In genomic region chr1:210932104-210932503, GRCh38 we compare ENCODE assay signal across 29 cellular contexts.
"Had no signal": no experiment of that assay in that cellular context is flagged by ENCODE, and none has a peak within 500 bp of the region (broad histone marks: within the 10 kb centered on the region; RNA-seq: fewer than 3 reads in every experiment).

No MANE protein-coding gene starts in this region.

- H3K27me3 ChIP-seq: stomach, suprapubic skin, testis, thyroid gland, tibial artery, tibial nerve, transverse colon, upper lobe of left lung, upper lobe of right lung, uterus, vagina had no signal

- H3K4me3 ChIP-seq: stomach, suprapubic skin, testis, thoracic aorta, thyroid gland, tibial artery, tibial nerve, transverse colon, upper lobe of left lung, upper lobe of right lung, uterus, vagina had no signal

- FAIRE-seq: urothelium cell line had no signal

- ATAC-seq: stimulated activated effector memory CD8-positive, alpha-beta T cell treated with anti-CD3 and anti-CD28 coated beads, Interleukin-12 subunit alpha, Interleukin-12 subunit beta, amount 100 ng/mL, for 72 hours; stimulated activated memory B cell treated with anti-CD40 and anti-IgM and Interleukin-4, amounts not matched to agents 10 μg/mL and 1 μg/mL and 100 μg/mL, for 72 hours; stimulated activated naive B cell treated with anti-CD40 and anti-IgM and Interleukin-4, amounts not matched to agents 10 μg/mL and 1 μg/mL and 100 μg/mL, for 72 hours; stimulated activated naive CD8-positive, alpha-beta T cell treated with anti-CD3 and anti-CD28 coated beads, Interleukin-15, amount 100 ng/mL, for 72 hours; stimulated activated naive CD8-positive, alpha-beta T cell treated with anti-CD3 and anti-CD28 coated beads, Interleukin-15, Interleukin-2, amounts not matched to agents 100 U/mL and 50 U/mL, for 24 hours; upper lobe of right lung had no signal

- H3K36me3 ChIP-seq: stomach, suprapubic skin, thoracic aorta, thyroid gland, tibial artery, tibial nerve, transverse colon, upper lobe of left lung, upper lobe of right lung, uterus, vagina had no signal

- H3K4me1 ChIP-seq: stomach, suprapubic skin, testis, thyroid gland, tibial artery, tibial nerve, transverse colon, upper lobe of left lung, upper lobe of right lung, uterus, vagina had no signal

- H3K27ac Mint-ChIP-seq: stimulated activated effector memory CD8-positive, alpha-beta T cell treated with anti-CD3 and anti-CD28 coated beads, Interleukin-12 subunit alpha, Interleukin-12 subunit beta, amount 100 ng/mL, for 72 hours; stimulated activated memory B cell treated with anti-CD40 and anti-IgM and Interleukin-4, amounts not matched to agents 10 μg/mL and 1 μg/mL and 100 μg/mL, for 72 hours; stimulated activated naive B cell treated with anti-CD40 and anti-IgM and Interleukin-4, amounts not matched to agents 10 μg/mL and 1 μg/mL and 100 μg/mL, for 72 hours; stimulated activated naive CD8-positive, alpha-beta T cell treated with anti-CD3 and anti-CD28 coated beads, Interleukin-15, amount 100 ng/mL, for 72 hours; stimulated activated naive CD8-positive, alpha-beta T cell treated with anti-CD3 and anti-CD28 coated beads, Interleukin-15, Interleukin-2, amounts not matched to agents 100 ng/mL and 50 ng/mL, for 24 hours; type B pancreatic cell had no signal

- H3K27ac ChIP-seq: stomach, suprapubic skin, testis, thoracic aorta, thyroid gland, tibial artery, tibial nerve, transverse colon, upper lobe of left lung, upper lobe of right lung, uterus, vagina had no signal

- H3K36me3 Mint-ChIP-seq: stimulated activated effector memory CD8-positive, alpha-beta T cell treated with anti-CD3 and anti-CD28 coated beads, Interleukin-12 subunit alpha, Interleukin-12 subunit beta, amount 100 ng/mL, for 72 hours; stimulated activated memory B cell treated with anti-CD40 and anti-IgM and Interleukin-4, amounts not matched to agents 10 μg/mL and 1 μg/mL and 100 μg/mL, for 72 hours; stimulated activated naive B cell treated with anti-CD40 and anti-IgM and Interleukin-4, amounts not matched to agents 10 μg/mL and 1 μg/mL and 100 μg/mL, for 72 hours; type B pancreatic cell had no signal

- H3K9me3 Mint-ChIP-seq: stimulated activated effector memory CD8-positive, alpha-beta T cell treated with anti-CD3 and anti-CD28 coated beads, Interleukin-12 subunit alpha, Interleukin-12 subunit beta, amount 100 ng/mL, for 72 hours; type B pancreatic cell had no signal

- H3K9me3 ChIP-seq: testis, thyroid gland, upper lobe of left lung, upper lobe of right lung, uterus, vagina had no signal

- DNase-seq: stimulated activated CD4-positive, alpha-beta T cell treated with anti-CD3 and anti-CD28 coated beads, Interleukin-2, amount 100 ng/mL, for 48 hours; stimulated activated CD4-positive, alpha-beta T cell treated with anti-CD3 and anti-CD28 coated beads, Interleukin-4, amount 100 ng/mL, for 1 hour; stimulated activated CD4-positive, alpha-beta T cell treated with anti-CD3 and anti-CD28 coated beads, Interleukin-4, amount 100 ng/mL, for 24 hours; stimulated activated CD4-positive, alpha-beta T cell treated with anti-CD3 and anti-CD28 coated beads, Interleukin-4, amount 100 ng/mL, for 4 hours; stimulated activated CD8-positive, alpha-beta memory T cell treated with anti-CD3 and anti-CD28 coated beads, Interleukin-4, amount 100 ng/mL, for 48 hours; stimulated activated naive B cell treated with anti-CD40 and anti-IgM and Interleukin-4, amounts not matched to agents 10 μg/mL and 1 μg/mL and 100 μg/mL, for 72 hours; stimulated activated naive CD4-positive, alpha-beta T cell; stimulated activated naive CD4-positive, alpha-beta T cell treated with Interleukin-2 at 50 U/mL for 16 hours; stimulated activated naive CD8-positive, alpha-beta T cell treated with anti-CD3 and anti-CD28 coated beads, Interleukin-15, amount 100 ng/mL, for 72 hours; stimulated activated naive CD8-positive, alpha-beta T cell treated with anti-CD3 and anti-CD28 coated beads, Interleukin-15, Interleukin-2, amounts not matched to agents 100 U/mL and 50 U/mL, for 24 hours; stomach; substantia nigra; testis; thyroid gland; tibial artery; transverse colon; trophoblast cell; upper lobe of left lung; upper lobe of right lung; uterus had no signal
